1 cellular context compared by ENCODE assay signal in genomic region chr11:19802773-19803293, GRCh38.
TF ChIP-seq lines count a peak whose summit lies in the region.

No MANE protein-coding gene starts in this region.

TF ChIP-seq in WTC11, 78 proteins besides CTCF, POLR2A, EP300 and RAD21 (continued from another document):
- TF ChIP-seq, protein P1, sequence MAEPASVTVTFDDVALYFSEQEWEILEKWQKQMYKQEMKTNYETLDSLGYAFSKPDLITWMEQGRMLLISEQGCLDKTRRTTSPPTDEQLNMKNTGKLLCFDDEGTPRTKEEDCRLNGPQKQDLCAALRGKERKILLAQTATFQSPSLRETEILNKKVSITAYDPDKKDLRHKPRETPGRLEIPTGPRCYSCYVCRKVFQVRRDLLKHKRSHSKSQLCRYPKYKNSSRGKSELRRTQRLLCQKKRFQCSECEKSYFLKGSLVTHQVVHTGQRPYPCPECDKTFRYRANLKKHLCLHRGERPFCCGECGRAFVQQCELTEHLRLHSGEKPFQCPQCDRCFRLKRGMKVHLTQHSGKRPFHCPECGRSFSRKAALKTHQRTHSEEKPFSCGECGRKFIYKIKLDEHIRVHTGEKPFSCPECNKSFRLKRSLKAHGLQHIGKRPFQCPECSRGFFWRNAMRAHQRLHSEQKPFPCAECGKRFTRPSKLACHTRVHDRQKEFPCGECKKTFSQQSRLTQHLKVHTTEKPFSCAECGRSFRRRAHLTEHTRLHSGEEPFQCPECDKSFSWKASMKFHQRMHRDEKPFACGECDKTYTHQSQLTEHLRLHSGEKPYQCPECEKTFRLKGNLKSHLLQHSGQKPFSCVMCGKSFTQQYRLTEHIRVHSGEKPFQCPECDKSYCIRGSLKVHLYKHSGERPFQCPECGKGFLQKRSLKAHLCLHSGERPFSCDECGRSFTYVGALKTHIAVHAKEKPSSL (CRISPR knock-in tag; conservative IDR thresholded peaks at IDR 0.05): no peak
- TF ChIP-seq, protein P2, sequence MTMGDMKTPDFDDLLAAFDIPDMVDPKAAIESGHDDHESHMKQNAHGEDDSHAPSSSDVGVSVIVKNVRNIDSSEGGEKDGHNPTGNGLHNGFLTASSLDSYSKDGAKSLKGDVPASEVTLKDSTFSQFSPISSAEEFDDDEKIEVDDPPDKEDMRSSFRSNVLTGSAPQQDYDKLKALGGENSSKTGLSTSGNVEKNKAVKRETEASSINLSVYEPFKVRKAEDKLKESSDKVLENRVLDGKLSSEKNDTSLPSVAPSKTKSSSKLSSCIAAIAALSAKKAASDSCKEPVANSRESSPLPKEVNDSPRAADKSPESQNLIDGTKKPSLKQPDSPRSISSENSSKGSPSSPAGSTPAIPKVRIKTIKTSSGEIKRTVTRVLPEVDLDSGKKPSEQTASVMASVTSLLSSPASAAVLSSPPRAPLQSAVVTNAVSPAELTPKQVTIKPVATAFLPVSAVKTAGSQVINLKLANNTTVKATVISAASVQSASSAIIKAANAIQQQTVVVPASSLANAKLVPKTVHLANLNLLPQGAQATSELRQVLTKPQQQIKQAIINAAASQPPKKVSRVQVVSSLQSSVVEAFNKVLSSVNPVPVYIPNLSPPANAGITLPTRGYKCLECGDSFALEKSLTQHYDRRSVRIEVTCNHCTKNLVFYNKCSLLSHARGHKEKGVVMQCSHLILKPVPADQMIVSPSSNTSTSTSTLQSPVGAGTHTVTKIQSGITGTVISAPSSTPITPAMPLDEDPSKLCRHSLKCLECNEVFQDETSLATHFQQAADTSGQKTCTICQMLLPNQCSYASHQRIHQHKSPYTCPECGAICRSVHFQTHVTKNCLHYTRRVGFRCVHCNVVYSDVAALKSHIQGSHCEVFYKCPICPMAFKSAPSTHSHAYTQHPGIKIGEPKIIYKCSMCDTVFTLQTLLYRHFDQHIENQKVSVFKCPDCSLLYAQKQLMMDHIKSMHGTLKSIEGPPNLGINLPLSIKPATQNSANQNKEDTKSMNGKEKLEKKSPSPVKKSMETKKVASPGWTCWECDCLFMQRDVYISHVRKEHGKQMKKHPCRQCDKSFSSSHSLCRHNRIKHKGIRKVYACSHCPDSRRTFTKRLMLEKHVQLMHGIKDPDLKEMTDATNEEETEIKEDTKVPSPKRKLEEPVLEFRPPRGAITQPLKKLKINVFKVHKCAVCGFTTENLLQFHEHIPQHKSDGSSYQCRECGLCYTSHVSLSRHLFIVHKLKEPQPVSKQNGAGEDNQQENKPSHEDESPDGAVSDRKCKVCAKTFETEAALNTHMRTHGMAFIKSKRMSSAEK (CRISPR knock-in tag; IDR thresholded peaks at IDR 0.05; ENCODE audit: borderline replicate concordance): no peak
- TF ChIP-seq, protein P3, sequence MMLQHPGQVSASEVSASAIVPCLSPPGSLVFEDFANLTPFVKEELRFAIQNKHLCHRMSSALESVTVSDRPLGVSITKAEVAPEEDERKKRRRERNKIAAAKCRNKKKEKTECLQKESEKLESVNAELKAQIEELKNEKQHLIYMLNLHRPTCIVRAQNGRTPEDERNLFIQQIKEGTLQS (CRISPR knock-in tag; conservative IDR thresholded peaks at IDR 0.05): no peak
- TF ChIP-seq NR1H2 (CRISPR knock-in tag; IDR thresholded peaks at IDR 0.05): no peak
- no peak for TF ChIP-seq NFE2L1 (CRISPR knock-in tag; IDR thresholded peaks at IDR 0.05)
- no peak for TF ChIP-seq SP1 (CRISPR knock-in tag; conservative IDR thresholded peaks at IDR 0.05)
